In the genomic region with DNA sequence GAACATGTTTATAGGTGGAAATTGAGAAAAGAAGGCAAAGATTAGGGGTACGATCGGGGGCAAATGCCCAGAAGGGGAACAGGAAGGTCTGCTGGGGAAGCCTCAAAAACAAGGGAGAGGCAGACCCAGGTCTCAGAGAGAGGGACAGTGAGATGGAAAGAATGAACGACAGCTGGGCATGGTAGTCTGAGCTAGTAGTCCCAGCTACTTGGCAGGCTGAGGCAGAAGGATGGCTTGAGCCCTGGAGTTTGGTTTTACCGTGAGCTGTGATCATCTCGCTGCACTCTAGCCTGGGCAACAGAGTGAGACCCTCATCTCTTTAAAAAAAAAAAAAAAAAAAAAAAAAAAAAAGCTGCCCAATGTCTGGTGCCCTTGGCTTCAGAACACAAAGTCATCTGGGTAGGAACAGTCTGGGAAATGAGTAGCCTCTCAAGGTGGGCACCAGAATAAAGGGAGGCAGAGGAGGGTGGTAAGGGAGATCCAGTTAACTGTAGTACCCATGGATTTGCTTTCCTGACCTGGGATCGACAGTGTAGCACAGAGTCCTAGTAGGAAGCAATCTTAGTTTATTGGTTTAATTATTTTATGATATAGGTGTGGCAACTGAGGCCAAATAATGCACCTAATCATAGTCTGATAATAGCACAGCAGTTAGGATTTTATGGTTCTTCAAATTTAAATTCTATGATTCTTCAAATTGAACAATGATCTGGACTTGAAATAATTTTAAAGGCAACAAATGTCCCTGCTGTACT, we compare ENCODE assay signal across 14 cellular contexts. TPM values are rescaled to one million over a fixed set of nuclear protein-coding genes. Genes with fewer than 3 reads are reported as not detected.
DNase-seq lines count a peak whose midpoint lies in the region; ATAC-seq and TF ChIP-seq lines count a peak whose summit lies in the region.
"Had no signal": no experiment of that assay in that cellular context is flagged by ENCODE, and none has a peak within 500 bp of the region (broad histone marks: within the 10 kb centered on the region; RNA-seq: fewer than 3 reads in every experiment).

No MANE protein-coding gene starts in this region.

- H4K20me1 ChIP-seq in HCT116 (ENCODE audit: insufficient read depth) = peaks cover 34% of the 10 kb centered on the region; the same call in 1 of the 2 replicates

- H3K9ac ChIP-seq in HCT116 (ENCODE audit: low read length) = no peak overlapping the region

- no peak for DNase-seq in Calu3
- no peak for DNase-seq in HCT116 (ENCODE audit: low read depth, low spot score)
- no peak for DNase-seq in activated T-helper 1 cell treated with anti-CD3 and anti-CD28 coated beads, Interleukin-12 subunit alpha, Interleukin-12 subunit beta, Interleukin-2, Interleukin-4 antibody, amounts not matched to agents 30 ng/mL and 10 ng/mL and 1 ng/mL, durations not matched to agents 14 hours and 24 hours and 36 hours (ENCODE audit: low spot score)
- DNase-seq in neural crest cell (ENCODE audit: low read depth, low spot score) = no peak
- DNase-seq in activated effector memory CD4-positive, alpha-beta T cell treated with Interleukin-2 at 50 U/mL for 16 hours = no peak
- no peak for DNase-seq in right atrium auricular region (ENCODE audit: low spot score)
- no peak for DNase-seq in substantia nigra (lab: John Stamatoyannopoulos, UW)
- DNase-seq: activated T-cell treated with anti-CD3 and anti-CD28 coated beads for 4 hours, kidney glomerular epithelial cell, NCI-H1436, NCI-H510A treated with DMSO at 0.1 percent for 48 hours, RPMI8226, testis had no signal

- H3K36me3 ChIP-seq in HCT116 (ENCODE audit: control insufficient read depth in 1 of 2, insufficient read depth in 2 of 2, low read length in 2 of 2) (peaks cover 26 to 70% of the 10 kb centered on the region in 2 experiments), right atrium auricular region (no peaks in the 10 kb centered on the region)

- no peaks in the 10 kb centered on the region for H3K9me3 ChIP-seq in HCT116 (ENCODE audit: control insufficient read depth in 1 of 2, insufficient read depth in 1 of 2, low read depth in 1 of 2, low read length in 2 of 2)
- H3K9me3 ChIP-seq in right atrium auricular region = no peaks in the 10 kb centered on the region
- H3K9me3 ChIP-seq: body of pancreas, testis had no signal

- H3K27ac Mint-ChIP-seq in Calu3 (ENCODE audit: unreplicated experiment) = peak overlapping the region; percentile 84
- peak overlapping the region; percentile 93 for H3K27ac Mint-ChIP-seq in activated T-helper 1 cell treated with anti-CD3 and anti-CD28 coated beads, Interleukin-12 subunit alpha, Interleukin-12 subunit beta, Interleukin-2, Interleukin-4 antibody, amounts not matched to agents 30 ng/mL and 10 ng/mL and 1 ng/mL, durations not matched to agents 14 hours and 24 hours and 36 hours
- H3K27ac Mint-ChIP-seq in neural crest cell (ENCODE audit: unreplicated experiment) = no peak overlapping the region

- TF ChIP-seq CTCF in Calu3 (IDR thresholded peaks at IDR 0.05; ENCODE audit: unreplicated experiment) = no peak
- no peak for TF ChIP-seq CTCF in HCT116 (IDR thresholded peaks at IDR 0.05 in 2 of 3, conservative IDR thresholded peaks at IDR 0.05 in 1 of 3; ENCODE audit: borderline replicate concordance in 1 of 3, insufficient read depth in 1 of 3, low read depth in 2 of 3, low read length in 2 of 3)
- no peak for TF ChIP-seq CTCF in neural crest cell (conservative IDR thresholded peaks at IDR 0.05)
- no peak for TF ChIP-seq CTCF in right atrium auricular region (IDR thresholded peaks at IDR 0.05)

- H3K27me3 ChIP-seq in HCT116 (ENCODE audit: insufficient read depth, low read length) (no peaks in the 10 kb centered on the region), right atrium auricular region (peaks cover 9 to 12% of the 10 kb centered on the region in 2 donors)
- H3K27me3 ChIP-seq: body of pancreas, testis had no signal

- no peak overlapping the region for H2AFZ ChIP-seq in HCT116 (ENCODE audit: low read depth, low read length, poor library complexity, severe bottlenecking)

- BruUV-seq in Calu3 (replicated peaks; lab: Mats Ljungman, UMichigan) (no TSS peak), HCT116 (replicated peaks; lab: Mats Ljungman, UMichigan) (no TSS peak)

- no peak for TF ChIP-seq RAD21 in HCT116 (IDR thresholded peaks at IDR 0.05; ENCODE audit: low read depth)

- no peaks in the 10 kb centered on the region for H3K9me3 Mint-ChIP-seq in Calu3 (ENCODE audit: low read depth, unreplicated experiment)
- H3K9me3 Mint-ChIP-seq in activated T-helper 1 cell treated with anti-CD3 and anti-CD28 coated beads, Interleukin-12 subunit alpha, Interleukin-12 subunit beta, Interleukin-2, Interleukin-4 antibody, amounts not matched to agents 30 ng/mL and 10 ng/mL and 1 ng/mL, durations not matched to agents 14 hours and 24 hours and 36 hours = no peaks in the 10 kb centered on the region
- no peaks in the 10 kb centered on the region for H3K9me3 Mint-ChIP-seq in neural crest cell

- peak overlapping the region; percentile 88 for H3K4me3 Mint-ChIP-seq in Calu3 (ENCODE audit: low read depth, unreplicated experiment)
- H3K4me3 Mint-ChIP-seq in activated T-helper 1 cell treated with anti-CD3 and anti-CD28 coated beads, Interleukin-12 subunit alpha, Interleukin-12 subunit beta, Interleukin-2, Interleukin-4 antibody, amounts not matched to agents 30 ng/mL and 10 ng/mL and 1 ng/mL, durations not matched to agents 14 hours and 24 hours and 36 hours = peak overlapping the region; percentile 94
- peak overlapping the region; percentile 97 for H3K4me3 Mint-ChIP-seq in neural crest cell

- peaks cover 71% of the 10 kb centered on the region for H3K36me3 Mint-ChIP-seq in Calu3 (ENCODE audit: insufficient read depth, unreplicated experiment)
- peaks cover 58% of the 10 kb centered on the region for H3K36me3 Mint-ChIP-seq in activated T-helper 1 cell treated with anti-CD3 and anti-CD28 coated beads, Interleukin-12 subunit alpha, Interleukin-12 subunit beta, Interleukin-2, Interleukin-4 antibody, amounts not matched to agents 30 ng/mL and 10 ng/mL and 1 ng/mL, durations not matched to agents 14 hours and 24 hours and 36 hours (ENCODE audit: low read depth)
- H3K36me3 Mint-ChIP-seq in neural crest cell (ENCODE audit: low read depth) = peaks cover 32% of the 10 kb centered on the region

- no peak overlapping the region for H3K4me2 ChIP-seq in HCT116 (ENCODE audit: low read length)

- TF ChIP-seq POLR2A in HCT116 (IDR thresholded peaks at IDR 0.05; ENCODE audit: borderline replicate concordance, extremely low read depth, insufficient read depth, insufficient read length) = no peak

- POLR2A ChIA-PET in HCT116 (lab: Charles Lee) = interaction anchor here (0.7 to 3.2 kb wide), 5 partner anchors 8 to 351 kb away, joined by 3 to 12 read pairs (median 4); no protein-coding TSS in a partner anchor

- H3K4me1 ChIP-seq in HCT116 (ENCODE audit: control insufficient read depth in 1 of 2, insufficient read depth in 2 of 2, low read length in 2 of 2) (peaks cover 11 to 25% of the 10 kb centered on the region in 2 experiments; a peak in 3 of 4 replicates), right atrium auricular region (peaks cover 0 to 30% of the 10 kb centered on the region in 2 donors)

- H3K27ac ChIP-seq in HCT116 (ENCODE audit: low read depth, low read length) = no peak overlapping the region
- H3K27ac ChIP-seq in right atrium auricular region = no peak overlapping the region
- H3K27ac ChIP-seq in substantia nigra (ENCODE audit: low read depth, low read length, poor library complexity, severe bottlenecking) = no peak overlapping the region
- H3K27ac ChIP-seq: body of pancreas, testis had no signal

- H3K27me3 Mint-ChIP-seq in Calu3 (ENCODE audit: unreplicated experiment) (no peaks in the 10 kb centered on the region), neural crest cell (ENCODE audit: low read depth) (no peaks in the 10 kb centered on the region)
- no peaks in the 10 kb centered on the region for H3K27me3 Mint-ChIP-seq in activated T-helper 1 cell treated with anti-CD3 and anti-CD28 coated beads, Interleukin-12 subunit alpha, Interleukin-12 subunit beta, Interleukin-2, Interleukin-4 antibody, amounts not matched to agents 30 ng/mL and 10 ng/mL and 1 ng/mL, durations not matched to agents 14 hours and 24 hours and 36 hours (ENCODE audit: insufficient read depth)

- no peak for ATAC-seq in HCT116

- CTCF ChIA-PET in Calu3 (lab: Charles Lee) (interaction anchor here (0.6 to 3.9 kb wide), 6 partner anchors 54 to 1004 kb away, joined by 3 to 35 read pairs (median 14); no protein-coding TSS in a partner anchor), HCT116 (lab: Charles Lee) (interaction anchor here (0.9 to 3.5 kb wide), 6 partner anchors 11 to 309 kb away, joined by 3 to 55 read pairs (median 14); no protein-coding TSS in a partner anchor)

- H3K4me1 Mint-ChIP-seq in Calu3 (ENCODE audit: low read depth, unreplicated experiment) (peaks cover 38% of the 10 kb centered on the region), neural crest cell (peaks cover 69% of the 10 kb centered on the region)
- H3K4me1 Mint-ChIP-seq in activated T-helper 1 cell treated with anti-CD3 and anti-CD28 coated beads, Interleukin-12 subunit alpha, Interleukin-12 subunit beta, Interleukin-2, Interleukin-4 antibody, amounts not matched to agents 30 ng/mL and 10 ng/mL and 1 ng/mL, durations not matched to agents 14 hours and 24 hours and 36 hours (ENCODE audit: low read depth) = peaks cover 78% of the 10 kb centered on the region

- peaks cover 94% of the 10 kb centered on the region for H3K79me2 ChIP-seq in HCT116 (ENCODE audit: insufficient read depth, low read length)

- RAD21 ChIA-PET in HCT116 (lab: Charles Lee; ENCODE audit: low non-redundant PET in 1 of 2, low total read pairs in 2 of 2, uncharacterized antibody in 2 of 2, unreplicated experiment in 2 of 2) = interaction anchor here in 1 of 2 experiments (1.6 kb wide), 1 partner anchor 283 kb away, joined by 7 read pairs; no protein-coding TSS in a partner anchor

- no peak overlapping the region for H3K4me3 ChIP-seq in HCT116 (replicated peaks in 1 of 2; ENCODE audit: low read depth in 1 of 2, low read length in 2 of 2)
- H3K4me3 ChIP-seq in right atrium auricular region = no peak overlapping the region
- H3K4me3 ChIP-seq: body of pancreas, testis had no signal

- H3K9me2 ChIP-seq in HCT116 (ENCODE audit: insufficient read depth) = no peaks in the 10 kb centered on the region

- intact Hi-C loops in Calu3 (cut with micrococcal nuclease; ENCODE audit: unreplicated experiment) (loop anchor here (5.0 kb wide), 1 partner anchor 281 kb away; no protein-coding TSS in a partner anchor), HCT116 (cut with micrococcal nuclease) (loop anchor here (2.0 to 10.0 kb wide), 2 partner anchors 179 to 543 kb away; a partner anchor contains a TSS)
- intact Hi-C loops in activated T-helper 1 cell treated with anti-CD3 and anti-CD28 coated beads, Interleukin-12 subunit alpha, Interleukin-12 subunit beta, Interleukin-2, Interleukin-4 antibody, amounts not matched to agents 30 ng/mL and 10 ng/mL and 1 ng/mL, durations not matched to agents 14 hours and 24 hours and 36 hours (cut with micrococcal nuclease) = loop anchor here (2.0 kb wide), 1 partner anchor 205 kb away; no protein-coding TSS in a partner anchor

RNA-seq across cellular contexts. Expression of a gene that starts 3.5 kb away (rescaled TPM):
- total RNA-seq in Calu3 (2022) (154 and 168 TPM in 2 replicates), HCT116 (2021; ENCODE audit: unreplicated experiment) (330 TPM), neural crest cell (203 and 210 TPM in 2 replicates), right atrium auricular region (under 1 TPM; 0.08 to 0.63 TPM)
- 205 and 236 TPM in 2 replicates for polyA plus RNA-seq in HCT116 (2012)
- total RNA-seq in activated T-helper 1 cell treated with anti-CD3 and anti-CD28 coated beads, Interleukin-12 subunit alpha, Interleukin-12 subunit beta, Interleukin-2, Interleukin-4 antibody, amounts not matched to agents 30 ng/mL and 10 ng/mL and 1 ng/mL, durations not matched to agents 14 hours and 24 hours and 36 hours = 328 and 351 TPM in 2 replicates
- total RNA-seq: body of pancreas had no signal

RNA-seq across cellular contexts. Expression of a gene that starts 45.8 kb away (rescaled TPM):
- total RNA-seq in Calu3 (2022) = 4.8 and 10.0 TPM in 2 replicates
- total RNA-seq in HCT116 (2021; ENCODE audit: unreplicated experiment) = 3.7 TPM
- polyA plus RNA-seq in HCT116 (2012) = 3.0 and 3.3 TPM in 2 replicates
- 0.56 and 0.70 TPM in 2 replicates for total RNA-seq in activated T-helper 1 cell treated with anti-CD3 and anti-CD28 coated beads, Interleukin-12 subunit alpha, Interleukin-12 subunit beta, Interleukin-2, Interleukin-4 antibody, amounts not matched to agents 30 ng/mL and 10 ng/mL and 1 ng/mL, durations not matched to agents 14 hours and 24 hours and 36 hours
- not detected in 2 replicates for total RNA-seq in neural crest cell
- 1 to 10 TPM; 4.8 to 5.9 TPM for total RNA-seq in right atrium auricular region

Comparison
In these comparisons a context has a peak if more than half of its experiments do, and no peak if none do; other contexts are left out.
1. RNA of a gene that starts 3.5 kb away (total RNA-seq): 330 TPM in HCT116 (single experiment), 328 to 351 TPM in activated T-helper 1 cell treated with anti-CD3 and anti-CD28 coated beads, Interleukin-12 subunit alpha, Interleukin-12 subunit beta, Interleukin-2, Interleukin-4 antibody, amounts not matched to agents 30 ng/mL and 10 ng/mL and 1 ng/mL, durations not matched to agents 14 hours and 24 hours and 36 hours, 203 to 210 TPM in neural crest cell and 154 to 168 TPM in Calu3; 0.08 to 0.63 TPM in right atrium auricular region; every median in the first group is over 10 times any median in the second.
2. Peak in every context shown above with its lines, with median percentiles within 50 percentile points of each other: H3K4me3 Mint-ChIP-seq.